ENCODE assay signal across 8 cellular contexts in genomic region chr18:9106094-9106493, GRCh38. TPM values are rescaled to one million over a fixed set of nuclear protein-coding genes. Genes with fewer than 3 reads are reported as not detected.
DNase-seq lines count a peak whose midpoint lies in the region; ATAC-seq and TF ChIP-seq lines count a peak whose summit lies in the region.

No MANE protein-coding gene starts in this region.

- H3K79me2 ChIP-seq in SU-DHL-6 (ENCODE audit: insufficient read depth, low read length) = peaks cover 85% of the 10 kb centered on the region

- H3K9ac ChIP-seq in SU-DHL-6 (ENCODE audit: low read length) = peak overlapping the region; percentile 81; the same call in 1 of the 2 replicates

- H3F3A ChIP-seq in SU-DHL-6 (ENCODE audit: insufficient read depth) = no peaks in the 10 kb centered on the region

- no peaks in the 10 kb centered on the region for H3K27me3 ChIP-seq in SU-DHL-6 (ENCODE audit: low read length)

- no peaks in the 10 kb centered on the region for H3K36me3 ChIP-seq in SU-DHL-6 (ENCODE audit: low read length)

- peak overlapping the region; percentile 31 for H3K27ac Mint-ChIP-seq in progenitor cell of endocrine pancreas

- H3K9me3 Mint-ChIP-seq in progenitor cell of endocrine pancreas (ENCODE audit: low read depth) = no peaks in the 10 kb centered on the region

- peaks cover 22% of the 10 kb centered on the region for H4K20me1 ChIP-seq in SU-DHL-6 (ENCODE audit: low read depth, low read length)

- DNase-seq in GM12864 (ENCODE audit: low read depth) (no peak), epithelial cell of esophagus (ENCODE audit: low read depth) (no peak), progenitor cell of endocrine pancreas (ENCODE audit: low spot score, unreplicated experiment) (no peak)
- DNase-seq in activated effector memory CD4-positive, alpha-beta T cell treated with Interleukin-2 at 50 U/mL for 16 hours = no peak
- no peak for DNase-seq in activated effector memory CD4-positive, alpha-beta T cell treated with anti-CD3 and anti-CD28 coated beads, Interleukin-2, amount 50 U/mL, for 16 hours
- DNase-seq in stimulated activated CD4-positive, alpha-beta T cell treated with anti-CD3 and anti-CD28 coated beads, Interleukin-2, amount 100 ng/mL, for 48 hours = no peak

- H3K9me2 ChIP-seq in SU-DHL-6 (replicated peaks; ENCODE audit: insufficient read depth, low read length) = no peaks in the 10 kb centered on the region

- ATAC-seq in HG02885 (IDR thresholded peaks at IDR 0.05; ENCODE audit: poor library complexity, unreplicated experiment) = no peak

- no peaks in the 10 kb centered on the region for H3K27me3 Mint-ChIP-seq in progenitor cell of endocrine pancreas

- TF ChIP-seq CTCF in GM12864 (IDR thresholded peaks at IDR 0.05; ENCODE audit: low read depth, low read length, missing control alignments) (no peak), SU-DHL-6 (IDR thresholded peaks at IDR 0.05; ENCODE audit: insufficient read depth, low read length, poor library complexity, severe bottlenecking) (no peak), epithelial cell of esophagus (IDR thresholded peaks at IDR 0.05; ENCODE audit: insufficient read depth, low read depth, low read length, missing control alignments) (no peak), progenitor cell of endocrine pancreas (IDR thresholded peaks at IDR 0.05; ENCODE audit: unreplicated experiment) (no peak)

- H3K27ac ChIP-seq in SU-DHL-6 (ENCODE audit: low read depth, low read length) = no peak overlapping the region

- peak overlapping the region; percentile 85 for H3K4me2 ChIP-seq in SU-DHL-6 (ENCODE audit: low read depth, low read length, poor library complexity, severe bottlenecking)

- H3K4me1 Mint-ChIP-seq in progenitor cell of endocrine pancreas (ENCODE audit: low read depth) = peaks cover 58% of the 10 kb centered on the region

- H3K9me3 ChIP-seq in SU-DHL-6 (ENCODE audit: insufficient read depth, low read length) = no peaks in the 10 kb centered on the region

- H3K36me3 Mint-ChIP-seq in progenitor cell of endocrine pancreas (ENCODE audit: insufficient read depth) = peaks cover 1% of the 10 kb centered on the region

- H3K4me3 ChIP-seq in GM12864 (ENCODE audit: low read depth, low read length) = peak overlapping the region; percentile 86; the same call in 1 of the 2 replicates
- no peak overlapping the region for H3K4me3 ChIP-seq in SU-DHL-6 (ENCODE audit: insufficient read depth, low read length, poor library complexity, severe bottlenecking)
- H3K4me3 ChIP-seq in epithelial cell of esophagus (ENCODE audit: low read length) = peak overlapping the region; percentile 83

- peak overlapping the region; percentile 86 for H3K4me3 Mint-ChIP-seq in progenitor cell of endocrine pancreas (ENCODE audit: low read depth)

- no peak overlapping the region for H2AFZ ChIP-seq in SU-DHL-6 (ENCODE audit: low read depth, low read length, severe bottlenecking)

RNA-seq across cellular contexts. Expression of gene NDUFV2, which starts 3.6 kb away (rescaled TPM):
- 119 and 124 TPM in 2 replicates for total RNA-seq in progenitor cell of endocrine pancreas

RNA-seq across cellular contexts. Expression of gene ANKRD12, which starts 30.5 kb away (rescaled TPM):
- total RNA-seq in progenitor cell of endocrine pancreas = 45.7 and 53.3 TPM in 2 replicates
